1 cellular context compared by ENCODE assay signal in the genomic region with DNA sequence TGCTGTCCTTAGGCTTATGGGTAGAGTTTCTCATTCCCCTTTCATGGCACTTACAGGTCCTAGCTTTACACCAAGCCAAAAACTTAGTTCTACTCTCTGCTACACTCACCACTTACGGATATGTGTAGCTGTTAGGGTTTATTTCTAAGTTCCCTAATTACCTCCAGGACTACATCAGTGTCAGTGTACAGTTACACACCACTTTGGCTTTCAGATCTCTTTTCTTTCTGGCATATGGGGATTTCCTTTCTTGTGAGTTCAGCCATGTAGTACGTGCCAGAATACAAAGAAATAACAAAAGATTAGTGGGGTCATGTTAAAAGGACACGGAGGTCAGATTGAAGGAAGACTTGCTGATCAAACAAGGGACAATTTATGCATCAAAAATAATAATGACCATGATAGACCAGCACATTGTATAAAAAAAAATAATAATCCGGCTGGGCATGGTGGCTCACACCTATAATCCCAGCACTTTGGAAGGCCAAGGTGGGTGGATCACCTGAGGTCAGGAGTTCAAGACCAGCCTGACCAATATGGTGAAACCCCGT.
TF ChIP-seq lines count a peak whose summit lies in the region.

No MANE protein-coding gene starts in this region.

TF ChIP-seq in GM12878, 131 proteins besides CTCF, POLR2A, EP300 and RAD21 (continued from another document and continues in another):
- TF ChIP-seq, protein P1, sequence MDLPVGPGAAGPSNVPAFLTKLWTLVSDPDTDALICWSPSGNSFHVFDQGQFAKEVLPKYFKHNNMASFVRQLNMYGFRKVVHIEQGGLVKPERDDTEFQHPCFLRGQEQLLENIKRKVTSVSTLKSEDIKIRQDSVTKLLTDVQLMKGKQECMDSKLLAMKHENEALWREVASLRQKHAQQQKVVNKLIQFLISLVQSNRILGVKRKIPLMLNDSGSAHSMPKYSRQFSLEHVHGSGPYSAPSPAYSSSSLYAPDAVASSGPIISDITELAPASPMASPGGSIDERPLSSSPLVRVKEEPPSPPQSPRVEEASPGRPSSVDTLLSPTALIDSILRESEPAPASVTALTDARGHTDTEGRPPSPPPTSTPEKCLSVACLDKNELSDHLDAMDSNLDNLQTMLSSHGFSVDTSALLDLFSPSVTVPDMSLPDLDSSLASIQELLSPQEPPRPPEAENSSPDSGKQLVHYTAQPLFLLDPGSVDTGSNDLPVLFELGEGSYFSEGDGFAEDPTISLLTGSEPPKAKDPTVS (IDR thresholded peaks at IDR 0.05; ENCODE audit: low read depth, low read length) = no peak
- TF ChIP-seq, protein P2, sequence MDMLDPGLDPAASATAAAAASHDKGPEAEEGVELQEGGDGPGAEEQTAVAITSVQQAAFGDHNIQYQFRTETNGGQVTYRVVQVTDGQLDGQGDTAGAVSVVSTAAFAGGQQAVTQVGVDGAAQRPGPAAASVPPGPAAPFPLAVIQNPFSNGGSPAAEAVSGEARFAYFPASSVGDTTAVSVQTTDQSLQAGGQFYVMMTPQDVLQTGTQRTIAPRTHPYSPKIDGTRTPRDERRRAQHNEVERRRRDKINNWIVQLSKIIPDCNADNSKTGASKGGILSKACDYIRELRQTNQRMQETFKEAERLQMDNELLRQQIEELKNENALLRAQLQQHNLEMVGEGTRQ (IDR thresholded peaks at IDR 0.05; ENCODE audit: borderline replicate concordance, low read depth, low read length) = no peak
- TF ChIP-seq MTA3 (IDR thresholded peaks at IDR 0.05; ENCODE audit: borderline replicate concordance, low read length) (no peak; the same call in 1 of the 2 replicates), SRF (IDR thresholded peaks at IDR 0.05; ENCODE audit: low read depth in 2 of 2, low read length in 2 of 2) (no peak), RCOR1 (conservative IDR thresholded peaks at IDR 0.05; ENCODE audit: low read depth, low read length) (0 out of 2 replicates have a peak, but pooled peaks have one; percentile 37), ESRRA (IDR thresholded peaks at IDR 0.05; ENCODE audit: low read length) (no peak), ZNF207 (IDR thresholded peaks at IDR 0.05; ENCODE audit: borderline replicate concordance) (no peak), CEBPZ (IDR thresholded peaks at IDR 0.05; ENCODE audit: low read depth, low read length) (no peak), ATF7 (IDR thresholded peaks at IDR 0.05; ENCODE audit: low read depth) (peak; percentile 58; the same call in 1 of the 2 replicates), CBX3 (IDR thresholded peaks at IDR 0.05; ENCODE audit: borderline replicate concordance, low read depth) (no peak), NBN (IDR thresholded peaks at IDR 0.05) (peak; percentile 81), LARP7 (IDR thresholded peaks at IDR 0.05) (no peak), NR2C1 (IDR thresholded peaks at IDR 0.05) (peak; percentile 62), TARDBP (IDR thresholded peaks at IDR 0.05; ENCODE audit: borderline replicate concordance) (no peak), MEF2A (IDR thresholded peaks at IDR 0.05; ENCODE audit: insufficient read depth, low read depth, low read length) (no peak), ZNF24 (IDR thresholded peaks at IDR 0.05) (no peak), PBX3 (IDR thresholded peaks at IDR 0.05; ENCODE audit: insufficient replicate concordance, low read depth, low read length) (no peak), ZBTB33 (IDR thresholded peaks at IDR 0.05) (no peak), NFIC (IDR thresholded peaks at IDR 0.05; ENCODE audit: low read depth, low read length) (peak; percentile 51; the same call in 1 of the 2 replicates), ZNF622 (IDR thresholded peaks at IDR 0.05) (no peak), STAT3 (IDR thresholded peaks at IDR 0.05; ENCODE audit: low read depth, low read length) (0 out of 2 replicates have a peak, but pooled peaks have one; percentile 64), TBL1XR1 (IDR thresholded peaks at IDR 0.05; ENCODE audit: low read depth, low read length) (peak; percentile 62; the same call in 1 of the 2 replicates), JUNB (IDR thresholded peaks at IDR 0.05) (no peak), SUPT20H (IDR thresholded peaks at IDR 0.05; ENCODE audit: borderline replicate concordance, control insufficient read depth, low read depth, low read length) (no peak), SIX5 (IDR thresholded peaks at IDR 0.05; ENCODE audit: low read depth, low read length, severe bottlenecking) (no peak), USF1 (IDR thresholded peaks at IDR 0.05; ENCODE audit: borderline replicate concordance, extremely low read length, insufficient read depth, low read depth, low read length) (no peak), RBBP5 (conservative IDR thresholded peaks at IDR 0.05) (no peak), ETV6 (conservative IDR thresholded peaks at IDR 0.05 in 1 of 2, IDR thresholded peaks at IDR 0.05 in 1 of 2; ENCODE audit: borderline replicate concordance in 1 of 2, low read depth in 1 of 2) (no peak), BHLHE40 (IDR thresholded peaks at IDR 0.05; ENCODE audit: borderline replicate concordance in 1 of 2, low read depth in 2 of 2, low read length in 1 of 2) (peak; percentile 68 to 84; a peak in 3 of 4 replicates), POLR2AphosphoS2 (IDR thresholded peaks at IDR 0.05; ENCODE audit: low read depth, low read length) (no peak), TAF1 (IDR thresholded peaks at IDR 0.05; ENCODE audit: borderline replicate concordance, low read depth, low read length) (peak; percentile 40; the same call in 1 of the 2 replicates), E4F1 (IDR thresholded peaks at IDR 0.05; ENCODE audit: borderline replicate concordance, partially characterized antibody) (no peak)
- TF ChIP-seq, protein P3, sequence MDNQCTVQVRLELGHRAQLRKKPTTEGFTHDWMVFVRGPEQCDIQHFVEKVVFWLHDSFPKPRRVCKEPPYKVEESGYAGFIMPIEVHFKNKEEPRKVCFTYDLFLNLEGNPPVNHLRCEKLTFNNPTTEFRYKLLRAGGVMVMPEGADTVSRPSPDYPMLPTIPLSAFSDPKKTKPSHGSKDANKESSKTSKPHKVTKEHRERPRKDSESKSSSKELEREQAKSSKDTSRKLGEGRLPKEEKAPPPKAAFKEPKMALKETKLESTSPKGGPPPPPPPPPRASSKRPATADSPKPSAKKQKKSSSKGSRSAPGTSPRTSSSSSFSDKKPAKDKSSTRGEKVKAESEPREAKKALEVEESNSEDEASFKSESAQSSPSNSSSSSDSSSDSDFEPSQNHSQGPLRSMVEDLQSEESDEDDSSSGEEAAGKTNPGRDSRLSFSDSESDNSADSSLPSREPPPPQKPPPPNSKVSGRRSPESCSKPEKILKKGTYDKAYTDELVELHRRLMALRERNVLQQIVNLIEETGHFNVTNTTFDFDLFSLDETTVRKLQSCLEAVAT (IDR thresholded peaks at IDR 0.05) = peak; percentile 97
- TF ChIP-seq, protein P4, sequence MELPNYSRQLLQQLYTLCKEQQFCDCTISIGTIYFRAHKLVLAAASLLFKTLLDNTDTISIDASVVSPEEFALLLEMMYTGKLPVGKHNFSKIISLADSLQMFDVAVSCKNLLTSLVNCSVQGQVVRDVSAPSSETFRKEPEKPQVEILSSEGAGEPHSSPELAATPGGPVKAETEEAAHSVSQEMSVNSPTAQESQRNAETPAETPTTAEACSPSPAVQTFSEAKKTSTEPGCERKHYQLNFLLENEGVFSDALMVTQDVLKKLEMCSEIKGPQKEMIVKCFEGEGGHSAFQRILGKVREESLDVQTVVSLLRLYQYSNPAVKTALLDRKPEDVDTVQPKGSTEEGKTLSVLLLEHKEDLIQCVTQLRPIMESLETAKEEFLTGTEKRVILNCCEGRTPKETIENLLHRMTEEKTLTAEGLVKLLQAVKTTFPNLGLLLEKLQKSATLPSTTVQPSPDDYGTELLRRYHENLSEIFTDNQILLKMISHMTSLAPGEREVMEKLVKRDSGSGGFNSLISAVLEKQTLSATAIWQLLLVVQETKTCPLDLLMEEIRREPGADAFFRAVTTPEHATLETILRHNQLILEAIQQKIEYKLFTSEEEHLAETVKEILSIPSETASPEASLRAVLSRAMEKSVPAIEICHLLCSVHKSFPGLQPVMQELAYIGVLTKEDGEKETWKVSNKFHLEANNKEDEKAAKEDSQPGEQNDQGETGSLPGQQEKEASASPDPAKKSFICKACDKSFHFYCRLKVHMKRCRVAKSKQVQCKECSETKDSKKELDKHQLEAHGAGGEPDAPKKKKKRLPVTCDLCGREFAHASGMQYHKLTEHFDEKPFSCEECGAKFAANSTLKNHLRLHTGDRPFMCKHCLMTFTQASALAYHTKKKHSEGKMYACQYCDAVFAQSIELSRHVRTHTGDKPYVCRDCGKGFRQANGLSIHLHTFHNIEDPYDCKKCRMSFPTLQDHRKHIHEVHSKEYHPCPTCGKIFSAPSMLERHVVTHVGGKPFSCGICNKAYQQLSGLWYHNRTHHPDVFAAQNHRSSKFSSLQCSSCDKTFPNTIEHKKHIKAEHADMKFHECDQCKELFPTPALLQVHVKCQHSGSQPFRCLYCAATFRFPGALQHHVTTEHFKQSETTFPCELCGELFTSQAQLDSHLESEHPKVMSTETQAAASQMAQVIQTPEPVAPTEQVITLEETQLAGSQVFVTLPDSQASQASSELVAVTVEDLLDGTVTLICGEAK (IDR thresholded peaks at IDR 0.05; ENCODE audit: borderline replicate concordance) = no peak
- TF ChIP-seq, protein P5, sequence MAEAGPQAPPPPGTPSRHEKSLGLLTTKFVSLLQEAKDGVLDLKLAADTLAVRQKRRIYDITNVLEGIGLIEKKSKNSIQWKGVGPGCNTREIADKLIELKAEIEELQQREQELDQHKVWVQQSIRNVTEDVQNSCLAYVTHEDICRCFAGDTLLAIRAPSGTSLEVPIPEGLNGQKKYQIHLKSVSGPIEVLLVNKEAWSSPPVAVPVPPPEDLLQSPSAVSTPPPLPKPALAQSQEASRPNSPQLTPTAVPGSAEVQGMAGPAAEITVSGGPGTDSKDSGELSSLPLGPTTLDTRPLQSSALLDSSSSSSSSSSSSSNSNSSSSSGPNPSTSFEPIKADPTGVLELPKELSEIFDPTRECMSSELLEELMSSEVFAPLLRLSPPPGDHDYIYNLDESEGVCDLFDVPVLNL (IDR thresholded peaks at IDR 0.05; ENCODE audit: low read depth, low read length) = no peak
